31 cellular contexts compared by ENCODE assay signal in the genomic region with DNA sequence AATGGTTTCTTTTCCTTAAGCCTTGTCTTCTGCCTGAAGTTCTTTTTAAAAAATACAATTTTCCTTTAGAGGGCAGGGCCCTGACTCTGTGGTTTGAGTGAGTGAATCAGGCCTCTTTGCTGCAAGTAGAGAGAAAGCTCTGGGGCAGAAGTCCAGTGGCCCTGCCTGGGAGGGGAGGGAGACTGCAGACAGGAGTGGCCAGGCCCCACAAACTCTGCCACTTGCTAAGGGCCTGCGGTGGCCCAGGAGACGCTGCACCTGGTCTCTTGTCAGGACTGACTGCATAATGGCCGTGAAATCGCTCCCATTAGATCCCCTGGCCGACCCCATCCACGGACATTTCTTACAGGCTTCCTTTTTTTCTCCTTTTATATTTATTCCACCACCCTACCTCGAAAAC. TPM values are rescaled to one million over a fixed set of nuclear protein-coding genes. Genes with fewer than 3 reads are reported as not detected.
"Had no signal": no experiment of that assay in that cellular context is flagged by ENCODE, and none has a peak within 500 bp of the region (broad histone marks: within the 10 kb centered on the region; RNA-seq: fewer than 3 reads in every experiment).

No MANE protein-coding gene starts in this region.

- H3K27ac Mint-ChIP-seq: activated naive CD4-positive, alpha-beta T cell treated with anti-CD3 and anti-CD28 coated beads, Interleukin-2, amount 10 ng/mL, durations not matched to agents 7 days and 5 days; activated T-helper 1 cell treated with anti-CD3 and anti-CD28 coated beads, Interleukin-12 subunit alpha, Interleukin-12 subunit beta, Interleukin-2, Interleukin-4 antibody, amounts not matched to agents 30 ng/mL and 10 ng/mL and 1 ng/mL, durations not matched to agents 14 hours and 24 hours and 36 hours; nephron; progenitor cell of endocrine pancreas; stimulated activated effector memory CD8-positive, alpha-beta T cell treated with anti-CD3 and anti-CD28 coated beads, Interleukin-12 subunit alpha, Interleukin-12 subunit beta, amount 100 ng/mL, for 72 hours; T-helper 2 cell treated with Interferon-gamma antibody and Interleukin-4, amounts not matched to agents 5 μg/mL and 100 μg/mL, for 36 hours had no signal

- H3K4me1 ChIP-seq: body of pancreas, tibial artery, upper lobe of right lung had no signal

- H3K9me3 Mint-ChIP-seq: activated naive CD4-positive, alpha-beta T cell treated with anti-CD3 and anti-CD28 coated beads, Interleukin-2, amount 10 ng/mL, durations not matched to agents 7 days and 5 days; activated T-helper 1 cell treated with anti-CD3 and anti-CD28 coated beads, Interleukin-12 subunit alpha, Interleukin-12 subunit beta, Interleukin-2, Interleukin-4 antibody, amounts not matched to agents 30 ng/mL and 10 ng/mL and 1 ng/mL, durations not matched to agents 14 hours and 24 hours and 36 hours; stimulated activated effector memory CD8-positive, alpha-beta T cell treated with anti-CD3 and anti-CD28 coated beads, Interleukin-12 subunit alpha, Interleukin-12 subunit beta, amount 100 ng/mL, for 72 hours; stimulated activated naive CD8-positive, alpha-beta T cell treated with anti-CD3 and anti-CD28 coated beads, Interleukin-15, amount 100 ng/mL, for 72 hours; T-helper 2 cell treated with Interferon-gamma antibody and Interleukin-4, amounts not matched to agents 5 μg/mL and 100 μg/mL, for 36 hours had no signal

- H3K27ac ChIP-seq: body of pancreas, cardiac muscle cell, coronary artery, neutrophil, ovary, suprapubic skin, tibial artery, upper lobe of right lung had no signal

- H3K27me3 Mint-ChIP-seq: progenitor cell of endocrine pancreas had no signal

- H3K36me3 Mint-ChIP-seq: activated naive CD4-positive, alpha-beta T cell treated with anti-CD3 and anti-CD28 coated beads, Interleukin-2, amount 10 ng/mL, durations not matched to agents 7 days and 5 days; stimulated activated effector memory CD8-positive, alpha-beta T cell treated with anti-CD3 and anti-CD28 coated beads, Interleukin-12 subunit alpha, Interleukin-12 subunit beta, amount 100 ng/mL, for 72 hours had no signal

- H3K36me3 ChIP-seq: cardiac muscle cell, neutrophil, ovary, suprapubic skin, tibial artery, upper lobe of right lung had no signal

- H3K4me3 Mint-ChIP-seq: activated naive CD4-positive, alpha-beta T cell treated with anti-CD3 and anti-CD28 coated beads, Interleukin-2, amount 10 ng/mL, durations not matched to agents 7 days and 5 days; activated T-helper 1 cell treated with anti-CD3 and anti-CD28 coated beads, Interleukin-12 subunit alpha, Interleukin-12 subunit beta, Interleukin-2, Interleukin-4 antibody, amounts not matched to agents 30 ng/mL and 10 ng/mL and 1 ng/mL, durations not matched to agents 14 hours and 24 hours and 36 hours; nephron; stimulated activated effector memory CD8-positive, alpha-beta T cell treated with anti-CD3 and anti-CD28 coated beads, Interleukin-12 subunit alpha, Interleukin-12 subunit beta, amount 100 ng/mL, for 72 hours; stimulated activated naive CD8-positive, alpha-beta T cell treated with anti-CD3 and anti-CD28 coated beads, Interleukin-15, amount 100 ng/mL, for 72 hours; T-helper 2 cell treated with Interferon-gamma antibody and Interleukin-4, amounts not matched to agents 5 μg/mL and 100 μg/mL, for 36 hours had no signal

- ATAC-seq: body of pancreas; left colon; sciatic nerve; stimulated activated effector memory CD8-positive, alpha-beta T cell treated with anti-CD3 and anti-CD28 coated beads, Interleukin-12 subunit alpha, Interleukin-12 subunit beta, amount 100 ng/mL, for 72 hours; stimulated activated naive CD8-positive, alpha-beta T cell treated with anti-CD3 and anti-CD28 coated beads, Interleukin-15, amount 100 ng/mL, for 72 hours; upper lobe of right lung had no signal

- DNase-seq: activated CD4-positive, alpha-beta T cell treated with anti-CD3 and anti-CD28 coated beads for 4 hours; activated CD4-positive, alpha-beta T cell treated with anti-CD3 and anti-CD28 coated beads, Interleukin-2, amount 50 U/mL, for 4 hours; activated CD4-positive, CD25-positive, alpha-beta regulatory T cell; activated CD8-positive, alpha-beta memory T cell treated with anti-CD3 and anti-CD28 coated beads for 24 hours; activated effector memory CD4-positive, alpha-beta T cell treated with anti-CD3 and anti-CD28 coated beads, Interleukin-2, amount 50 U/mL, for 16 hours; activated naive CD4-positive, alpha-beta T cell treated with anti-CD3 and anti-CD28 coated beads, Interleukin-2, amount 10 ng/mL, durations not matched to agents 7 days and 5 days; body of pancreas; cerebellar nuclear complex; dorsolateral prefrontal cortex; effector memory CD4-positive, alpha-beta T cell; glutamatergic neuron; islet precursor cell; left colon; mammary epithelial cell; ovary; small intestine; stimulated activated CD4-positive, alpha-beta T cell treated with anti-CD3 and anti-CD28 coated beads, Interleukin-4, amount 100 ng/mL, for 24 hours; stimulated activated naive CD8-positive, alpha-beta T cell treated with anti-CD3 and anti-CD28 coated beads, Interleukin-15, amount 100 ng/mL, for 72 hours; T-helper 1 cell; tibial artery; upper lobe of right lung had no signal

- H3K9me3 ChIP-seq: body of pancreas, neutrophil, ovary, suprapubic skin, tibial artery, upper lobe of right lung had no signal

- H3K27me3 ChIP-seq: body of pancreas, cardiac muscle cell, dorsolateral prefrontal cortex, neutrophil, ovary, suprapubic skin, tibial artery, upper lobe of right lung had no signal

- H3K4me1 Mint-ChIP-seq: activated naive CD4-positive, alpha-beta T cell treated with anti-CD3 and anti-CD28 coated beads, Interleukin-2, amount 10 ng/mL, durations not matched to agents 7 days and 5 days; nephron; stimulated activated effector memory CD8-positive, alpha-beta T cell treated with anti-CD3 and anti-CD28 coated beads, Interleukin-12 subunit alpha, Interleukin-12 subunit beta, amount 100 ng/mL, for 72 hours; stimulated activated naive CD8-positive, alpha-beta T cell treated with anti-CD3 and anti-CD28 coated beads, Interleukin-15, amount 100 ng/mL, for 72 hours had no signal

- H3K4me3 ChIP-seq: body of pancreas, cardiac muscle cell, coronary artery, dorsolateral prefrontal cortex, ovary, suprapubic skin, tibial artery, upper lobe of right lung had no signal

RNA-seq across cellular contexts. Expression of gene TSPAN11, which starts 25.5 kb away (rescaled TPM):
- total RNA-seq: activated T-helper 1 cell treated with anti-CD3 and anti-CD28 coated beads, Interleukin-12 subunit alpha, Interleukin-12 subunit beta, Interleukin-2, Interleukin-4 antibody, amounts not matched to agents 30 ng/mL and 10 ng/mL and 1 ng/mL, durations not matched to agents 14 hours and 24 hours and 36 hours had no signal
